In genomic region chr1:67170751-67171573, GRCh38 we compare ENCODE assay signal across 25 cellular contexts. TPM values are rescaled to one million over a fixed set of nuclear protein-coding genes. Genes with fewer than 3 reads are reported as not detected.
DNase-seq lines count a peak whose midpoint lies in the region; ATAC-seq, FAIRE-seq and TF ChIP-seq lines count a peak whose summit lies in the region.
"Had no signal": no experiment of that assay in that cellular context is flagged by ENCODE, and none has a peak within 500 bp of the region (broad histone marks: within the 10 kb centered on the region; RNA-seq: fewer than 3 reads in every experiment).

No MANE protein-coding gene starts in this region.

- H3K36me3 ChIP-seq in GM12878 (ENCODE audit: control insufficient read depth in 2 of 2, insufficient read depth in 2 of 2, low read length in 1 of 2), result no peaks in the 10 kb centered on the region
- H3K36me3 ChIP-seq in right lobe of liver, result no peaks in the 10 kb centered on the region
- H3K36me3 ChIP-seq: neutrophil had no signal

- POLR2A ChIA-PET in GM12878 (lab: Charles Lee), result interaction anchor here (0.6 to 1.1 kb wide), 4 partner anchors 19 to 121 kb away, joined by 3 to 4 read pairs (median 3); no protein-coding TSS in a partner anchor

- no peak for FAIRE-seq in GM12878 (lab: Jason Lieb, UNC)
- FAIRE-seq: HepG2, TTC549 had no signal

- H3K9me3 ChIP-seq in T-helper 17 cell (ENCODE audit: control insufficient read depth, low read length, poor library complexity, severe bottlenecking) (no peaks in the 10 kb centered on the region), GM12878 (replicated peaks; ENCODE audit: control insufficient read depth, insufficient read depth, low read length) (no peaks in the 10 kb centered on the region; the same call in 2 of the 3 replicates), right lobe of liver (no peaks in the 10 kb centered on the region)
- H3K9me3 ChIP-seq: Caco-2, neutrophil had no signal

- H3K9ac ChIP-seq in GM12878 (ENCODE audit: control insufficient read depth, insufficient read depth, low read length), result no peak overlapping the region

- H3K79me2 ChIP-seq in GM12878 (ENCODE audit: control insufficient read depth, insufficient read depth, low read length), result no peaks in the 10 kb centered on the region
- H3K79me2 ChIP-seq: hepatocyte had no signal

- H3K27ac Mint-ChIP-seq in activated naive CD4-positive, alpha-beta T cell treated with anti-CD3 and anti-CD28 coated beads, Interleukin-2, amount 10 ng/mL, durations not matched to agents 7 days and 5 days, result peak overlapping the region; percentile 85
- peak overlapping the region; percentile 95 for H3K27ac Mint-ChIP-seq in T-helper 17 cell
- H3K27ac Mint-ChIP-seq: mesothelial cell of epicardium had no signal

- H3K4me1 ChIP-seq in GM12878 (ENCODE audit: control insufficient read depth, insufficient read depth, low read length) (peaks cover 19% of the 10 kb centered on the region), right lobe of liver (peaks cover 0 to 19% (median 4%) of the 10 kb centered on the region in 4 donors)
- H3K4me1 ChIP-seq: Caco-2 had no signal

- BruUV-seq in GM12878 (replicated peaks; lab: Mats Ljungman, UMichigan), result no TSS peak

- ATAC-seq in T-helper 17 cell (peak; percentile 72), GM12878 (0 out of 3 replicates have a peak, but pooled peaks have one; percentile 4), HG03095 (IDR thresholded peaks at IDR 0.05; ENCODE audit: unreplicated experiment) (no peak), GM18511 (IDR thresholded peaks at IDR 0.05; ENCODE audit: unreplicated experiment) (no peak), right lobe of liver (no peak)

- H3K4me3 ChIP-seq in GM12878 (no peak overlapping the region), right lobe of liver (no peak overlapping the region)
- H3K4me3 ChIP-seq: hepatocyte, PC-9 had no signal

- no peaks in the 10 kb centered on the region for H3K27me3 ChIP-seq in GM12878 (replicated peaks in 1 of 2; ENCODE audit: control insufficient read depth in 2 of 2, insufficient read depth in 2 of 2, low read length in 1 of 2)
- no peaks in the 10 kb centered on the region for H3K27me3 ChIP-seq in right lobe of liver
- H3K27me3 ChIP-seq: hepatocyte had no signal

- H4K20me1 ChIP-seq in GM12878 (ENCODE audit: control insufficient read depth, insufficient read depth), result no peaks in the 10 kb centered on the region

- no peak overlapping the region for H3K4me2 ChIP-seq in GM12878 (ENCODE audit: control insufficient read depth, insufficient read depth)
- H3K4me2 ChIP-seq: PC-9 had no signal

- intact Hi-C loops in GM12878 (cut with micrococcal nuclease; ENCODE audit: unreplicated experiment) (loop anchor here (2.0 to 5.0 kb wide), 3 partner anchors 24 to 889 kb away; no protein-coding TSS in a partner anchor), right lobe of liver (cut with DNase I) (no loop called here)

- SMC1A ChIA-PET in GM12878 (lab: Charles Lee; ENCODE audit: uncharacterized antibody, unreplicated experiment), result interaction anchor here (0.6 to 8.1 kb wide), 12 partner anchors 10 to 796 kb away, joined by 3 to 40 read pairs (median 5); no protein-coding TSS in a partner anchor

- 94% methylated on average over 2 of the region's 2 CpGs for WGBS in GM12878 (ENCODE audit: insufficient coverage, insufficient replicate concordance, low lambda C conversion rate, missing lambda C conversion rate)
- WGBS in right lobe of liver (ENCODE audit: insufficient coverage, low coverage, low lambda C conversion rate, missing lambda C conversion rate), result 60% methylated on average over 2 of the region's 2 CpGs

- H3K4me3 Mint-ChIP-seq in activated naive CD4-positive, alpha-beta T cell treated with anti-CD3 and anti-CD28 coated beads, Interleukin-2, amount 10 ng/mL, durations not matched to agents 7 days and 5 days, result peak overlapping the region; percentile 53
- peak overlapping the region; percentile 81 for H3K4me3 Mint-ChIP-seq in T-helper 17 cell
- H3K4me3 Mint-ChIP-seq: H9, mesothelial cell of epicardium had no signal

- H3K27me3 Mint-ChIP-seq in activated naive CD4-positive, alpha-beta T cell treated with anti-CD3 and anti-CD28 coated beads, Interleukin-2, amount 10 ng/mL, durations not matched to agents 7 days and 5 days, result peaks cover 4% of the 10 kb centered on the region
- peaks cover 5% of the 10 kb centered on the region for H3K27me3 Mint-ChIP-seq in T-helper 17 cell

- CTCF ChIA-PET in activated naive CD4-positive, alpha-beta T cell treated with anti-CD3 and anti-CD28 coated beads, Interleukin-2, amount 10 ng/mL, durations not matched to agents 7 days and 5 days (lab: Charles Lee), result interaction anchor here (0.8 to 13.1 kb wide), 5 partner anchors 11 to 101 kb away, joined by 3 to 175 read pairs (median 7); no protein-coding TSS in a partner anchor
- CTCF ChIA-PET in GM12878 (lab: Yijun Ruan, JAX), result interaction anchor here (0.7 to 7.3 kb wide), 6 partner anchors 11 to 120 kb away, joined by 3 to 163 read pairs (median 6); no protein-coding TSS in a partner anchor

- in situ Hi-C loops in GM12878 (cut with MboI), result loop anchor here (25.0 kb wide), 2 partner anchors 784 to 884 kb away; no protein-coding TSS in a partner anchor

- peaks cover 65% of the 10 kb centered on the region for H3K4me1 Mint-ChIP-seq in activated naive CD4-positive, alpha-beta T cell treated with anti-CD3 and anti-CD28 coated beads, Interleukin-2, amount 10 ng/mL, durations not matched to agents 7 days and 5 days
- peaks cover 33% of the 10 kb centered on the region for H3K4me1 Mint-ChIP-seq in T-helper 17 cell
- H3K4me1 Mint-ChIP-seq: H9 had no signal

- no peak for TF ChIP-seq EP300 in GM12878 (IDR thresholded peaks at IDR 0.05; ENCODE audit: borderline replicate concordance in 1 of 2, control insufficient read depth in 1 of 2, low read depth in 2 of 2, low read length in 2 of 2)

- peak; percentile 28 for DNase-seq in activated naive CD4-positive, alpha-beta T cell treated with anti-CD3 and anti-CD28 coated beads, Interleukin-2, amount 10 ng/mL, durations not matched to agents 7 days and 5 days
- DNase-seq in activated naive CD4-positive, alpha-beta T cell treated with anti-CD3 and anti-CD28 coated beads, Interleukin-2, amount 50 U/mL, for 16 hours, result no peak
- DNase-seq in T-helper 17 cell, result peak in 1 of 3 donors; percentile 19
- DNase-seq in GM12878 (ENCODE audit: low read depth, low spot score), result no peak
- no peak for DNase-seq in NCI-H2081 (lab: John Stamatoyannopoulos, UW)
- DNase-seq in right lobe of liver, result no peak
- DNase-seq: amniotic stem cell; Caco-2; caudate nucleus; effector CD8-positive, alpha-beta T cell; H9; kidney glomerular epithelial cell; NCI-H2029 treated with DMSO at 0.1 percent for 48 hours; NCI-H526; PC-9; retina had no signal

- no peak overlapping the region for H3K27ac ChIP-seq in GM12878 (ENCODE audit: control insufficient read depth, insufficient read depth)
- no peak overlapping the region for H3K27ac ChIP-seq in right lobe of liver
- H3K27ac ChIP-seq: neutrophil, PC-9 had no signal

- no peak for TF ChIP-seq RAD21 in GM12878 (IDR thresholded peaks at IDR 0.05; ENCODE audit: insufficient read depth, low read depth, low read length)

- RAD21 ChIA-PET in GM12878 (lab: Charles Lee; ENCODE audit: unreplicated experiment), result interaction anchor here (1.1 to 6.0 kb wide), 6 partner anchors 19 to 168 kb away, joined by 4 to 93 read pairs (median 8); no protein-coding TSS in a partner anchor

- TF ChIP-seq CTCF in GM12878 (IDR thresholded peaks at IDR 0.05 in 2 of 3, conservative IDR thresholded peaks at IDR 0.05 in 1 of 3; ENCODE audit: control insufficient read depth in 2 of 3, extremely low read depth in 1 of 3, insufficient read depth in 1 of 3, low read depth in 3 of 3, low read length in 3 of 3) (no peak), right lobe of liver (IDR thresholded peaks at IDR 0.05) (no peak)

- no peak overlapping the region for H2AFZ ChIP-seq in GM12878 (ENCODE audit: control insufficient read depth, low read depth, low read length)
- H2AFZ ChIP-seq: PC-9 had no signal

- peaks cover 4% of the 10 kb centered on the region for H3K9me3 Mint-ChIP-seq in activated naive CD4-positive, alpha-beta T cell treated with anti-CD3 and anti-CD28 coated beads, Interleukin-2, amount 10 ng/mL, durations not matched to agents 7 days and 5 days
- H3K9me3 Mint-ChIP-seq: H9, mesothelial cell of epicardium had no signal

- no peak for TF ChIP-seq POLR2A in GM12878 (IDR thresholded peaks at IDR 0.05; ENCODE audit: low read depth, low read length)
- TF ChIP-seq POLR2A in right lobe of liver (IDR thresholded peaks at IDR 0.05), result no peak

- peaks cover 5% of the 10 kb centered on the region for H3K36me3 Mint-ChIP-seq in activated naive CD4-positive, alpha-beta T cell treated with anti-CD3 and anti-CD28 coated beads, Interleukin-2, amount 10 ng/mL, durations not matched to agents 7 days and 5 days
- no peaks in the 10 kb centered on the region for H3K36me3 Mint-ChIP-seq in T-helper 17 cell (ENCODE audit: low read depth)
- H3K36me3 Mint-ChIP-seq: mesothelial cell of epicardium had no signal

RNA-seq across cellular contexts. Expression of gene IL23R, which starts 4.7 kb away (rescaled TPM):
- total RNA-seq in T-helper 17 cell, result 1 to 10 TPM; 2.4 to 2.8 TPM
- 10.0 and 12.5 TPM in 2 replicates for total RNA-seq in GM12878 (2013; cell fraction: nucleolus; rRNA removed)
- total RNA-seq in GM12878 (2014; rRNA removed), result 0.49 and 0.62 TPM in 2 replicates
- total RNA-seq in GM12878 (2014; rRNA removed; fragmentation: Illumina TruSeq; extraction: Trizol), result 0.54 and 0.60 TPM in 2 replicates
- 0.19 and 0.64 TPM in 2 replicates for total RNA-seq in GM12878 (2021)
- 0.10 TPM for polyA plus RNA-seq in GM12878 (2011; ENCODE audit: low read depth)
- polyA plus RNA-seq in GM12878 (2011; rRNA removed), result 6.4 and 9.2 TPM in 2 replicates
- 2.2 and 3.0 TPM in 2 replicates for polyA plus RNA-seq in GM12878 (2011; cell fraction: cytosol; rRNA removed)
- polyA plus RNA-seq in GM12878 (2011; cell fraction: nucleus; rRNA removed), result 3.0 and 3.6 TPM in 2 replicates
- 0.24 and 0.38 TPM in 2 replicates for polyA plus RNA-seq in GM12878 (2012)
- polyA plus RNA-seq in GM12878 (2014; fragmentation: Illumina TruSeq; extraction: Trizol), result 0.56 and 0.63 TPM in 2 replicates
- under 1 TPM; 0.16 to 0.18 TPM for polyA plus RNA-seq in GM12878 (2014; fragmentation: Nextera tagmentation; extraction: Ambion mirVana)
- 0.20 and 0.27 TPM in 2 replicates for polyA plus RNA-seq in GM12878 (2014; rRNA removed)
- polyA plus RNA-seq in GM12878 (2016; fragmentation: Nextera tagmentation; extraction: Ambion mirVana), result 1 to 10 TPM; 1.3 to 1.7 TPM
- polyA minus RNA-seq in GM12878 (2011; rRNA and poly(A)+ RNA removed), result 5.0 and 9.8 TPM in 2 replicates
- 1.7 and 2.2 TPM in 2 replicates for polyA minus RNA-seq in GM12878 (2011; cell fraction: cytosol; rRNA and poly(A)+ RNA removed)
- 7.1 and 7.4 TPM in 2 replicates for polyA minus RNA-seq in GM12878 (2011; cell fraction: nucleus; rRNA and poly(A)+ RNA removed)
- under 1 TPM in 1 of 6 experiments, not detected in 5; 0.12 TPM for total RNA-seq in right lobe of liver
- total RNA-seq: Caco-2, H9, HepG2, PC-9, subcutaneous adipose tissue had no signal
- polyA plus RNA-seq: AG04450, hepatocyte, HepG2 had no signal

RNA-seq across cellular contexts. Expression of gene C1orf141, which starts 36.2 kb away (rescaled TPM):
- total RNA-seq in T-helper 17 cell, result not detected
- total RNA-seq in GM12878 (2013; cell fraction: nucleolus; rRNA removed), result not detected in 2 replicates
- not detected in 2 replicates for total RNA-seq in GM12878 (2014; rRNA removed)
- total RNA-seq in GM12878 (2014; rRNA removed; fragmentation: Illumina TruSeq; extraction: Trizol), result not detected in 2 replicates
- not detected in 2 replicates for total RNA-seq in GM12878 (2021)
- not detected for polyA plus RNA-seq in GM12878 (2011; ENCODE audit: low read depth)
- not detected in 2 replicates for polyA plus RNA-seq in GM12878 (2011; rRNA removed)
- polyA plus RNA-seq in GM12878 (2011; cell fraction: cytosol; rRNA removed), result not detected in 2 replicates
- not detected in 2 replicates for polyA plus RNA-seq in GM12878 (2011; cell fraction: nucleus; rRNA removed)
- not detected in 2 replicates for polyA plus RNA-seq in GM12878 (2012)
- polyA plus RNA-seq in GM12878 (2014; fragmentation: Illumina TruSeq; extraction: Trizol), result not detected in 2 replicates
- not detected for polyA plus RNA-seq in GM12878 (2014; fragmentation: Nextera tagmentation; extraction: Ambion mirVana)
- not detected in 2 replicates for polyA plus RNA-seq in GM12878 (2014; rRNA removed)
- not detected for polyA plus RNA-seq in GM12878 (2016; fragmentation: Nextera tagmentation; extraction: Ambion mirVana)
- not detected in 2 replicates for polyA minus RNA-seq in GM12878 (2011; rRNA and poly(A)+ RNA removed)
- polyA minus RNA-seq in GM12878 (2011; cell fraction: cytosol; rRNA and poly(A)+ RNA removed), result not detected in 2 replicates
- not detected in 2 replicates for polyA minus RNA-seq in GM12878 (2011; cell fraction: nucleus; rRNA and poly(A)+ RNA removed)
- total RNA-seq in right lobe of liver, result not detected
- total RNA-seq: Caco-2, H9, hepatocyte, HepG2, PC-9 had no signal
- polyA plus RNA-seq: AG04450, hepatocyte, HepG2 had no signal

Comparison
In these comparisons a context has a peak if more than half of its experiments do, and no peak if none do; other contexts are left out.
1. ATAC-seq: peak in T-helper 17 cell (single experiment) and GM12878 (single experiment); none in HG03095 (single experiment), GM18511 (single experiment) and right lobe of liver (0 of 4).